Comparison of ENCODE assay signal across 20 cellular contexts in the genomic region with DNA sequence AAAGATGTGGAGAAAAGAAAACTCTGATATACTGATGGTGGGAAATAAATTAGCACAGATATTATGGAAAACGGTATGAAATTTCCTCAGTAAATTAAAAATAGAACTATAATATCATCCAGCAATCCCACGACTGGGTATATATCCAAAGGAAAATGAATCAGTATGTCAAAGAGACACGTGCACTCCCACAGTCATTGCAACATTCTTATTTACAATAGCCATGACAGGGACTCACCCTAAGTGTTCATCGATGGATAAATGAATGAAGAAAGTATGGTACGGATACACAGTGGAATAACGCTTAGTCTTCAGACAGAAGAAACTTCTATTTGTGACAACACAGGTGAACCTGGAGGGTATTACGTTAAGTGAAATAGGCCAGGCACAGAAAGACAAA. TPM values are rescaled to one million over a fixed set of nuclear protein-coding genes. Genes with fewer than 3 reads are reported as not detected.
DNase-seq lines count a peak whose midpoint lies in the region; TF ChIP-seq lines count a peak whose summit lies in the region.
"Had no signal": no experiment of that assay in that cellular context is flagged by ENCODE, and none has a peak within 500 bp of the region (broad histone marks: within the 10 kb centered on the region; RNA-seq: fewer than 3 reads in every experiment).

No MANE protein-coding gene starts in this region.

- no peaks in the 10 kb centered on the region for H3F3A ChIP-seq in PC-9 (ENCODE audit: insufficient read depth, low read depth)

- DNase-seq in MCF 10A (ENCODE audit: unreplicated experiment) (peak; percentile 21), breast epithelium (ENCODE audit: low spot score in 2 of 2) (no peak), fibroblast of mammary gland (ENCODE audit: low read depth) (peak; percentile 28), PC-9 (no peak), germinal center (ENCODE audit: low spot score) (no peak)
- DNase-seq in activated effector memory CD4-positive, alpha-beta T cell treated with Interleukin-2 at 50 U/mL for 16 hours = no peak
- DNase-seq: 8988T; ACHN; BE2C; C1 segment of cervical spinal cord; Caco-2; Calu3; CD4-positive, alpha-beta T cell; CD8-positive, alpha-beta T cell; DMS79 treated with DMSO at 0.1 percent for 48 hours; GF-D8 had no signal

- H3K4me2 ChIP-seq in KMS-11 (peak overlapping the region; percentile 95; the same call in 1 of the 2 replicates), PC-9 (no peak overlapping the region)
- H3K4me2 ChIP-seq: BLaER1 had no signal

- POLR2A ChIA-PET in MCF 10A (lab: Yijun Ruan, JAX) (interaction anchor here (0.7 to 2.4 kb wide), 2 partner anchors 13 to 220 kb away, joined by 3 to 17 read pairs; no protein-coding TSS in a partner anchor), PC-9 (lab: Charles Lee; ENCODE audit: unreplicated experiment) (no interaction called here)

- H3K27me3 Mint-ChIP-seq in MCF 10A (ENCODE audit: insufficient read depth, unreplicated experiment) = no peaks in the 10 kb centered on the region
- H3K27me3 Mint-ChIP-seq: CD4-positive, alpha-beta T cell had no signal

- no peaks in the 10 kb centered on the region for H3K9me3 ChIP-seq in breast epithelium
- H3K9me3 ChIP-seq in PC-9 (ENCODE audit: insufficient read depth, low read depth) = no peaks in the 10 kb centered on the region
- H3K9me3 ChIP-seq: BE2C, Caco-2 had no signal

- H3K36me3 Mint-ChIP-seq in MCF 10A (ENCODE audit: insufficient read depth, unreplicated experiment) = peaks cover 9% of the 10 kb centered on the region
- H3K36me3 Mint-ChIP-seq: CD8-positive, alpha-beta T cell had no signal

- TF ChIP-seq CTCF in MCF 10A (IDR thresholded peaks at IDR 0.05; ENCODE audit: unreplicated experiment) (no peak), breast epithelium (IDR thresholded peaks at IDR 0.05) (no peak), C4-2B (conservative IDR thresholded peaks at IDR 0.05) (no peak), KMS-11 (conservative IDR thresholded peaks at IDR 0.05; ENCODE audit: low read depth, low read length) (no peak), fibroblast of mammary gland (conservative IDR thresholded peaks at IDR 0.05; ENCODE audit: control insufficient read depth, insufficient read depth, low read depth, low read length) (no peak), PC-9 (conservative IDR thresholded peaks at IDR 0.05) (no peak)

- TF ChIP-seq POLR2A in breast epithelium (IDR thresholded peaks at IDR 0.05) = no peak

- H2AFZ ChIP-seq in KMS-11 (ENCODE audit: low read depth) (no peak overlapping the region), PC-9 (no peak overlapping the region)

- no peak overlapping the region for H3K9ac ChIP-seq in KMS-11
- H3K9ac ChIP-seq: BLaER1 had no signal

- peaks cover 8% of the 10 kb centered on the region for H3K9me3 Mint-ChIP-seq in MCF 10A (ENCODE audit: unreplicated experiment)
- H3K9me3 Mint-ChIP-seq: CD4-positive, alpha-beta T cell; CD8-positive, alpha-beta T cell had no signal

- H3K36me3 ChIP-seq in breast epithelium = no peaks in the 10 kb centered on the region
- H3K36me3 ChIP-seq in KMS-11 (ENCODE audit: insufficient read depth) = no peaks in the 10 kb centered on the region
- no peaks in the 10 kb centered on the region for H3K36me3 ChIP-seq in PC-9 (ENCODE audit: low read depth)
- H3K36me3 ChIP-seq: BE2C, BLaER1 had no signal

- H3K4me1 Mint-ChIP-seq in MCF 10A (ENCODE audit: insufficient read depth, unreplicated experiment) = peaks cover 5% of the 10 kb centered on the region

- H3K27me3 ChIP-seq in breast epithelium = no peaks in the 10 kb centered on the region
- H3K27me3 ChIP-seq in KMS-11 (ENCODE audit: insufficient read depth, low read depth) = no peaks in the 10 kb centered on the region
- H3K27me3 ChIP-seq in PC-9 (ENCODE audit: insufficient read depth, low read depth) = no peaks in the 10 kb centered on the region
- H3K27me3 ChIP-seq: BE2C, BLaER1 had no signal

- intact Hi-C loops in MCF 10A (cut with micrococcal nuclease) = no loop called here
- intact Hi-C loops in breast epithelium (cut with DNase I; ENCODE audit: low total_unique reads) = no loop called here
- intact Hi-C loops in PC-9 (cut with micrococcal nuclease; ENCODE audit: unreplicated experiment) = no loop called here

- CTCF ChIA-PET in MCF 10A (lab: Yijun Ruan, JAX) = no interaction called here
- CTCF ChIA-PET in PC-9 (lab: Charles Lee) = no interaction called here

- BruUV-seq in MCF 10A (replicated peaks; lab: Mats Ljungman, UMichigan) = no TSS peak
- BruUV-seq in PC-9 (replicated peaks; lab: Mats Ljungman, UMichigan) = no TSS peak

- H3K4me1 ChIP-seq in breast epithelium (no peaks in the 10 kb centered on the region), KMS-11 (ENCODE audit: low read depth, poor library complexity, severe bottlenecking) (peaks cover 48% of the 10 kb centered on the region), PC-9 (replicated peaks; ENCODE audit: insufficient read depth) (peaks cover 9% of the 10 kb centered on the region)
- H3K4me1 ChIP-seq: BE2C had no signal

- H3K27ac Mint-ChIP-seq in MCF 10A (ENCODE audit: low read depth, unreplicated experiment) = no peak overlapping the region
- H3K27ac Mint-ChIP-seq: CD4-positive, alpha-beta T cell; CD8-positive, alpha-beta T cell had no signal

- no peaks in the 10 kb centered on the region for H3K9me2 ChIP-seq in PC-9 (ENCODE audit: insufficient read depth)

- H3K79me2 ChIP-seq in KMS-11 (ENCODE audit: insufficient read depth, low read depth) (no peaks in the 10 kb centered on the region), PC-9 (ENCODE audit: low read depth) (no peaks in the 10 kb centered on the region)

- H4K20me1 ChIP-seq in KMS-11 (ENCODE audit: insufficient read depth) (no peaks in the 10 kb centered on the region), PC-9 (ENCODE audit: insufficient read depth) (no peaks in the 10 kb centered on the region)
- H4K20me1 ChIP-seq: BLaER1 had no signal

- no peak overlapping the region for H3K4me3 Mint-ChIP-seq in MCF 10A (ENCODE audit: unreplicated experiment)
- H3K4me3 Mint-ChIP-seq: CD4-positive, alpha-beta T cell; CD8-positive, alpha-beta T cell had no signal

- H3K27ac ChIP-seq in breast epithelium (no peak overlapping the region), C4-2B (peak overlapping the region; percentile 92; the same call in 1 of the 2 replicates), KMS-11 (peak overlapping the region; percentile 88; the same call in 1 of the 2 replicates), PC-9 (no peak overlapping the region)
- H3K27ac ChIP-seq: BLaER1 had no signal

- H3K4me3 ChIP-seq in breast epithelium (no peak overlapping the region), KMS-11 (IDR thresholded peaks at IDR 0.05; ENCODE audit: insufficient read depth, low read depth, low read length) (no peak overlapping the region), fibroblast of mammary gland (ENCODE audit: control insufficient read depth, low read depth, low read length) (no peak overlapping the region), PC-9 (no peak overlapping the region)
- H3K4me3 ChIP-seq: BLaER1 had no signal

RNA-seq across cellular contexts. Expression of a gene that starts 5.7 kb away (rescaled TPM):
- 14.8 and 25.3 TPM in 2 replicates for total RNA-seq in MCF 10A (2022)
- 1 to 10 TPM in 2 of 3 donors, under 1 TPM in 1; 0.48 to 2.9 (median 2.6) TPM for total RNA-seq in breast epithelium
- total RNA-seq in PC-9 (2021) = 4.1 and 7.9 TPM in 2 replicates
- total RNA-seq: A673 had no signal

Comparison
In these comparisons a context has a peak if more than half of its experiments do, and no peak if none do; other contexts are left out.
1. DNase-seq: peak in MCF 10A (single experiment) and fibroblast of mammary gland (single experiment); none in breast epithelium (0 of 2), PC-9 (0 of 2), germinal center (single experiment) and activated effector memory CD4-positive, alpha-beta T cell treated with Interleukin-2 at 50 U/mL for 16 hours (single experiment).
2. H3K27ac ChIP-seq: peak in C4-2B (single experiment) and KMS-11 (single experiment); none in breast epithelium (0 of 2) and PC-9 (single experiment).